In the genomic region with DNA sequence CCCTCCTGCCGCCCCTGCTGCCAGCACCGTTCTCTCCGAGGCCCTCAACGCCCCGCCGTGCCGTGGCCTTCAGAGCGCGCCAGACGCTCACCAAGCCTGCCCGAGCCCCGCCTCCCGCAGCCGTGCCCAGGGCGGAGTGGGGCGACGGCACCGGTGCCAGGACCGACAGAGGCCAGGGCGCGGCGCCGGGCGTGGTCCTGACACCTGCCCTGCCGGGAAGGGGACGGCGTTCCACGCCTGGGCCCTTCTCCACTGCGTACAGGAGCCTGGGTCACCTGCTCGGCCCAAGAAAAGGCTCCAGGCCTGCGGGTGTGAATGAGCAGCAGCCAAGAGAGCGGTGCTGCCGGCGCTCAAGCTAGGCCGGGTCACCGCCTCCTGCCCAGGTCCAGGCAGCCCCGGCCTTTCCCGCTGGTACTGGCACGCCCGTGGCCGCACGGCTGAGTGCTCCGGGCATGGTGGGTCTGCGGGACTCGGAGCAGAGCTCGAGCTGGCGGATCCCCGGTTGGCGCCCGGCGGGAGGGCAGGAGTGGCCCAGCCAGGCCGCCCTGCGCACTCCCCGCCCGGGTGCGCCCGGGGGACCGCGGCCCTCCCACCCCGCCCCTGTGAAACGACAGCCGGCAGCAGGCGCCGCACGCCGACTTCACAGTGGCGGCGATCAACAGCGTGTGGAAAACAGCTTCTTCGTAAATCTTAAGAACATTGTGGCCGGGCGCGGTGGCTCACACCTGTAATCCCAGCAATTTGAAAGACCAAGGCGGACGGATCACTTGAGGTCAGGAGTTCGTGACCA, we compare ENCODE assay signal across 8 cellular contexts. TPM values are rescaled to one million over a fixed set of nuclear protein-coding genes. Genes with fewer than 3 reads are reported as not detected.
DNase-seq lines count a peak whose midpoint lies in the region; ATAC-seq and TF ChIP-seq lines count a peak whose summit lies in the region.

No MANE protein-coding gene starts in this region.

- intact Hi-C loops in CD14-positive monocyte (cut with micrococcal nuclease) = no loop called here
- intact Hi-C loops in Panc1 (cut with micrococcal nuclease; ENCODE audit: unreplicated experiment) = no loop called here

- in situ Hi-C loops in Panc1 (cut with HindIII; ENCODE audit: low pct_unique_long_range_greater_than_20kb, low sequenced_read_pairs) = no loop called here

- ATAC-seq in Panc1 = peak; percentile 35

- H3K4me3 ChIP-seq in Panc1 (ENCODE audit: low read depth in 2 of 2, low read length in 2 of 2) (peak overlapping the region; percentile 42 to 72), mucosa of rectum (ENCODE audit: low read length in 2 of 2) (peak overlapping the region; percentile 65 to 81)
- H3K4me3 ChIP-seq in effector memory CD4-positive, alpha-beta T cell (ENCODE audit: insufficient read depth, low read depth, low read length, poor library complexity, severe bottlenecking) = peak overlapping the region; percentile 66

- BruUV-seq in Panc1 (replicated peaks; lab: Mats Ljungman, UMichigan) = no TSS peak

- H3K27ac ChIP-seq in Panc1 (ENCODE audit: low read length) = no peak overlapping the region
- H3K27ac ChIP-seq in effector memory CD4-positive, alpha-beta T cell (ENCODE audit: insufficient read depth, low read length, poor library complexity, severe bottlenecking) = no peak overlapping the region
- H3K27ac ChIP-seq in mucosa of rectum (ENCODE audit: low read depth in 2 of 2, low read length in 2 of 2) = peak overlapping the region; percentile 88 to 92

- H3K4me1 Mint-ChIP-seq in CD14-positive monocyte = peaks cover 31% of the 10 kb centered on the region

- H3K4me3 Mint-ChIP-seq in CD14-positive monocyte = peak overlapping the region; percentile 90 to 98

- peak overlapping the region; percentile 69 to 75 for H3K9ac ChIP-seq in mucosa of rectum (ENCODE audit: low read depth in 1 of 2, low read length in 2 of 2)

- peaks cover 6 to 11% of the 10 kb centered on the region in 2 donors for H3K36me3 Mint-ChIP-seq in CD14-positive monocyte

- POLR2A ChIA-PET in Panc1 (lab: Charles Lee) = interaction anchor here (0.6 kb wide), 1 partner anchor 715 kb away, joined by 7 read pairs; no protein-coding TSS in a partner anchor

- DNase-seq in CD14-positive monocyte (ENCODE audit: low spot score) (peak; percentile 36), Panc1 (ENCODE audit: low read depth, low spot score) (no peak), NOMO-1 treated with DMSO at 0.1 percent for 48 hours (lab: John Stamatoyannopoulos, UW; ENCODE audit: unreplicated experiment) (no peak), AML-193 (lab: John Stamatoyannopoulos, UW) (no peak), GOT3 (lab: John Stamatoyannopoulos, UW) (no peak), Kasumi-1 (lab: John Stamatoyannopoulos, UW) (no peak)
- peak in 1 of 3 donors; percentile 33 for DNase-seq in effector memory CD4-positive, alpha-beta T cell

- TF ChIP-seq CTCF in CD14-positive monocyte (IDR thresholded peaks at IDR 0.05) (no peak), Panc1 (IDR thresholded peaks at IDR 0.05) (no peak)

- H3K9me3 ChIP-seq in Panc1 (ENCODE audit: control insufficient read depth, insufficient read depth, low read depth, low read length) (no peaks in the 10 kb centered on the region), mucosa of rectum (ENCODE audit: control insufficient read depth in 2 of 2, low read length in 2 of 2) (peaks cover 0 to 2% of the 10 kb centered on the region in 2 donors)
- no peaks in the 10 kb centered on the region for H3K9me3 ChIP-seq in effector memory CD4-positive, alpha-beta T cell (ENCODE audit: control insufficient read depth, low read length)

- H3K4me1 ChIP-seq in Panc1 (ENCODE audit: control insufficient read depth, insufficient read depth, low read length) = peaks cover 7% of the 10 kb centered on the region; the same call in 1 of the 2 replicates
- H3K4me1 ChIP-seq in effector memory CD4-positive, alpha-beta T cell (ENCODE audit: control insufficient read depth, insufficient read depth, low read length, poor library complexity, severe bottlenecking) = peaks cover 42% of the 10 kb centered on the region
- H3K4me1 ChIP-seq in mucosa of rectum (ENCODE audit: control insufficient read depth in 2 of 2, insufficient read depth in 2 of 2, low read length in 2 of 2) = peaks cover 22 to 26% of the 10 kb centered on the region in 2 donors

- H3K36me3 ChIP-seq in Panc1 (ENCODE audit: control insufficient read depth, insufficient read depth, low read length) (no peaks in the 10 kb centered on the region), mucosa of rectum (ENCODE audit: control insufficient read depth in 2 of 2, insufficient read depth in 2 of 2, low read length in 2 of 2) (no peaks in the 10 kb centered on the region)
- H3K36me3 ChIP-seq in effector memory CD4-positive, alpha-beta T cell (ENCODE audit: control insufficient read depth, insufficient read depth, low read length) = no peaks in the 10 kb centered on the region

- 0 out of 2 replicates have a peak, but pooled peaks cover 2% of the 10 kb centered on the region for H3K27me3 ChIP-seq in Panc1 (ENCODE audit: control insufficient read depth, insufficient read depth, low read length)
- peaks cover 40% of the 10 kb centered on the region for H3K27me3 ChIP-seq in effector memory CD4-positive, alpha-beta T cell (replicated peaks; ENCODE audit: control insufficient read depth, insufficient read depth, low read length, poor library complexity, severe bottlenecking)
- H3K27me3 ChIP-seq in mucosa of rectum (ENCODE audit: control insufficient read depth in 2 of 2, insufficient read depth in 2 of 2, low read length in 2 of 2) = peaks cover 29 to 39% of the 10 kb centered on the region in 2 donors

- CTCF ChIA-PET in Panc1 (lab: Charles Lee) = interaction anchor here (0.6 kb wide), 1 partner anchor 132 kb away, joined by 13 read pairs; no protein-coding TSS in a partner anchor

- H3K27ac Mint-ChIP-seq in CD14-positive monocyte = no peak overlapping the region

- H3K9me3 Mint-ChIP-seq in CD14-positive monocyte = peaks cover 8 to 56% (median 46%) of the 10 kb centered on the region in 7 donors

- H3K27me3 Mint-ChIP-seq in CD14-positive monocyte (ENCODE audit: low read depth in 3 of 3) = peaks cover 80 to 94% (median 82%) of the 10 kb centered on the region in 3 donors

RNA-seq across cellular contexts. Expression of gene OCA2, which starts 4.2 kb away (rescaled TPM):
- not detected for polyA plus RNA-seq in CD14-positive monocyte
- 0.13 TPM for total RNA-seq in Panc1 (2021; ENCODE audit: unreplicated experiment)
- polyA plus RNA-seq in Panc1 (2012; ENCODE audit: insufficient read length) = not detected

Comparison
In these comparisons a context has a peak if more than half of its experiments do, and no peak if none do; other contexts are left out.
1. H3K27ac ChIP-seq: peak in mucosa of rectum (2 of 2); none in Panc1 (single experiment) and effector memory CD4-positive, alpha-beta T cell (single experiment).
2. Peak in every context shown above with its lines, with median percentiles within 50 percentile points of each other: H3K4me3 ChIP-seq.